In the genomic region with DNA sequence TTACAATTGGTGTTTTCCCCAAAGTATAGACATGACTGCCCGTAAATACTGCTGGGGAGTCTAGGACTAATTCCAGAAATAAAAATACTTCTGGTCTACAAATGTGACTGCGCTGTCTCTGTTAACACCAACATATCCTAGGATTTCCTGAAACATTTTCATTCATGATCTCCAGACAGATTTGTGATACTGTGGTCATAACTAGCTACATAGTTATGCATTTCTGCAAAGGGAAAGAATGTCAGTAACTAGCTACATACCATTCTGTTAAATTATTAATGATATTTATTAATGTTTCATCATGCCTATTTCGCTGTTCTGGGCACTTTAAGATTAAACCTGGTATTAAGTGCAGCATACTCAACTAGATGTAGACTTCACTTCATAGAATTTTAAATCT, we compare ENCODE assay signal across 1 cellular context.
TF ChIP-seq lines count a peak whose summit lies in the region.

No MANE protein-coding gene starts in this region.

TF ChIP-seq in K562, 482 proteins besides CTCF, POLR2A, EP300 and RAD21:
- TF ChIP-seq TCF3 (CRISPR knock-in tag; IDR thresholded peaks at IDR 0.05) (no peak), DACH1 (IDR thresholded peaks at IDR 0.05; ENCODE audit: partially characterized antibody) (peak; percentile 18)
